1 cellular context compared by ENCODE assay signal in the genomic region with DNA sequence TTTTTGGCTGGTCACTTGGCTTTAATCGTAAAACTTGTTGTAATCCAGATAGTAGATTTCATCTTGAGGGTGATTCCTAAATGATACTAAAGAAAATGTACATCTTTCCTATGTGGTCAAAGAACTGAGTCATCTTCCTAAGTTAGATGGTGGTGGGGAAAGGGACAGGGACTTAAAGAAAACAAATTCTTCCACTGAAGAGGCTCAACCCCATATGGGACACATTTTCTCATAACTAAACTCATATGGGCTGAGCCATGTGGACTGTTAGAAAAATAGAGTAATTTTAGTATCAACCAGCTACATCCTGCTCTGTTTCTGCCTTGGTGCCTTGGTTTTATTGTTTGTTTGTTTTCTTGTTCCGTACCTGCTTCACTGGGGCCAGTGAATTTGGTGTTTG.
A peak's percentile ranks its signal among the peaks of the same experiment; 100 is the strongest.
TF ChIP-seq lines count a peak whose summit lies in the region.

No MANE protein-coding gene starts in this region.

TF ChIP-seq in HepG2, 621 proteins besides CTCF, POLR2A, EP300 and RAD21 (continued from another document):
- TF ChIP-seq, protein P1, sequence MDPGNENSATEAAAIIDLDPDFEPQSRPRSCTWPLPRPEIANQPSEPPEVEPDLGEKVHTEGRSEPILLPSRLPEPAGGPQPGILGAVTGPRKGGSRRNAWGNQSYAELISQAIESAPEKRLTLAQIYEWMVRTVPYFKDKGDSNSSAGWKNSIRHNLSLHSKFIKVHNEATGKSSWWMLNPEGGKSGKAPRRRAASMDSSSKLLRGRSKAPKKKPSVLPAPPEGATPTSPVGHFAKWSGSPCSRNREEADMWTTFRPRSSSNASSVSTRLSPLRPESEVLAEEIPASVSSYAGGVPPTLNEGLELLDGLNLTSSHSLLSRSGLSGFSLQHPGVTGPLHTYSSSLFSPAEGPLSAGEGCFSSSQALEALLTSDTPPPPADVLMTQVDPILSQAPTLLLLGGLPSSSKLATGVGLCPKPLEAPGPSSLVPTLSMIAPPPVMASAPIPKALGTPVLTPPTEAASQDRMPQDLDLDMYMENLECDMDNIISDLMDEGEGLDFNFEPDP (CRISPR knock-in tag; conservative IDR thresholded peaks at IDR 0.05): 0 out of 2 replicates have a peak, but pooled peaks have one; percentile 24
